Comparison of ENCODE assay signal across 25 cellular contexts in genomic region chr3:43268636-43269035, GRCh38.
"Had no signal": no experiment of that assay in that cellular context is flagged by ENCODE, and none has a peak within 500 bp of the region (broad histone marks: within the 10 kb centered on the region; RNA-seq: fewer than 3 reads in every experiment).

No MANE protein-coding gene starts in this region.

- FAIRE-seq: astrocyte, colon had no signal

- H3K4me1 ChIP-seq: esophagus squamous epithelium, heart right ventricle, prostate gland, thyroid gland, upper lobe of right lung had no signal

- H3K9me3 ChIP-seq: esophagus squamous epithelium, heart right ventricle, neutrophil, ovary, prostate gland, thyroid gland, upper lobe of right lung had no signal

- H3K36me3 Mint-ChIP-seq: activated naive CD4-positive, alpha-beta T cell treated with anti-CD3 and anti-CD28 coated beads, Interleukin-2, amount 10 ng/mL, durations not matched to agents 7 days and 5 days; WTC11 had no signal

- H3K36me3 ChIP-seq: esophagus squamous epithelium, heart right ventricle, neutrophil, ovary, prostate gland, thyroid gland, upper lobe of right lung had no signal

- H3K27ac Mint-ChIP-seq: activated naive CD4-positive, alpha-beta T cell treated with anti-CD3 and anti-CD28 coated beads, Interleukin-2, amount 10 ng/mL, durations not matched to agents 7 days and 5 days; activated T-cell treated with anti-CD3 and anti-CD28 coated beads, Interleukin-2, amount 50 U/mL, for 24 hours; nephron; T-helper 1 cell treated with Interleukin-12 subunit alpha and Interleukin-12 subunit beta and Interleukin-4 antibody, amounts not matched to agents 30 μg/mL and 1 μg/mL, for 36 hours; WTC11 had no signal

- H3K27ac ChIP-seq: esophagus squamous epithelium, heart right ventricle, neutrophil, ovary, prostate gland, thyroid gland, upper lobe of right lung had no signal

- DNase-seq: activated CD4-positive, alpha-beta T cell treated with anti-CD3 and anti-CD28 coated beads for 4 hours; activated CD8-positive, alpha-beta memory T cell treated with anti-CD3 and anti-CD28 coated beads for 24 hours; activated CD8-positive, alpha-beta memory T cell treated with anti-CD3 and anti-CD28 coated beads, Interleukin-2, amount 50 U/mL, for 4 hours; activated naive CD4-positive, alpha-beta T cell treated with anti-CD3 and anti-CD28 coated beads, Interleukin-2, amount 10 ng/mL, durations not matched to agents 7 days and 5 days; activated T-cell treated with anti-CD3 and anti-CD28 coated beads, Interleukin-2, amount 50 U/mL, for 24 hours; effector memory CD4-positive, alpha-beta T cell; esophagus squamous epithelium; heart right ventricle; islet precursor cell; left cardiac atrium; mesenchymal stem cell; ovary; stimulated activated CD4-positive, alpha-beta T cell treated with anti-CD3 and anti-CD28 coated beads, Interleukin-2, amount 100 ng/mL, for 48 hours; stimulated activated CD8-positive, alpha-beta memory T cell treated with anti-CD3 and anti-CD28 coated beads, Interleukin-4, amount 100 ng/mL, for 48 hours; stimulated activated naive CD4-positive, alpha-beta T cell; T1000; thyroid gland; upper lobe of right lung had no signal

- H3K27me3 ChIP-seq: esophagus squamous epithelium, heart right ventricle, neutrophil, ovary, thyroid gland, upper lobe of right lung had no signal

- H3K4me3 ChIP-seq: esophagus squamous epithelium, heart right ventricle, ovary, prostate gland, thyroid gland, upper lobe of right lung had no signal

- H3K9me3 Mint-ChIP-seq: activated naive CD4-positive, alpha-beta T cell treated with anti-CD3 and anti-CD28 coated beads, Interleukin-2, amount 10 ng/mL, durations not matched to agents 7 days and 5 days; activated T-cell treated with anti-CD3 and anti-CD28 coated beads, Interleukin-2, amount 50 U/mL, for 24 hours; nephron; WTC11 had no signal

- ATAC-seq: left cardiac atrium, upper lobe of right lung, WTC11 had no signal
